ENCODE assay signal across 8 cellular contexts in the genomic region with DNA sequence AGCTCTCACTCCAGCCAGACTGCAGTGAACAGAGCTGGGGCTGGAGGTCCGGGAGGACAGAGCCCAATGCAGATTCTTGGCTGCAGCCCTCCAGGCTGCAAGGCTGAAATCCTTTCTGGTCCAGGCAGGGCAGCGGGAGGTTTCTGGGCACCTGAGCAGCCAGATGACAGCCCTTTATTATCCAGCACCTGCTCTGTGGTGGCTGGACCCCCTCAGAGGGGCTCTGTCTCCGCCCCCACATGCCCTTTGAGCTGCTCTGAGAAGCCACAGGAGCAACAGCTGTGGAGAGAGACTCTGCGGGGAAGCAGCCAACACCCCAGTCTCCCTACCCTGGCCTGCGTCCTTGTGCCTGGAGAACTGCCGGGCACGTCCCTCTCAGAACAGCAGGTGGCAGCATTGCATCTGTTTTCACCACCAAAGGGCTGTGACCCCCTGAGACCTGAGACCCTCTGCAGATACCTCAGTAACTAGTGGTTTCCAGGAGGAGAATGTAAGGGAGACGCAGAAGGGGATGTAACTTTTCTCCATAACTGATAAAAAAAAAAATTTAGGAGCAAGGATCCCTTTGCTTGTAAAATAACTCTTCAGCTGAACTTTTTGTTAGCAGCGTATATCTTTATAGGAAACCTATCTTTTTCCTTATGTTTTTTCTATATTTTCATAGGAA. TPM values are rescaled to one million over a fixed set of nuclear protein-coding genes. Genes with fewer than 3 reads are reported as not detected.
A peak's percentile ranks its signal among the peaks of the same experiment; 100 is the strongest.
DNase-seq lines count a peak whose midpoint lies in the region; ATAC-seq and TF ChIP-seq lines count a peak whose summit lies in the region.

No MANE protein-coding gene starts in this region.

- TF ChIP-seq CTCF in ovary (IDR thresholded peaks at IDR 0.05) (peak; percentile 56 to 87 (median 77)), tibial artery (IDR thresholded peaks at IDR 0.05) (peak; percentile 71 to 79)

- DNase-seq in COLO668 (lab: John Stamatoyannopoulos, UW; ENCODE audit: unreplicated experiment) (peak; percentile 52), KBM-7 (peak; percentile 79), RKO (ENCODE audit: low spot score) (peak; percentile 65), foreskin melanocyte (peak; percentile 38), ovary (peak; percentile 75 to 88 (median 84)), tibial artery (peak; percentile 69 to 80)
- DNase-seq in activated T-helper 1 cell treated with anti-CD3 and anti-CD28 coated beads, Interleukin-2, amount 50 U/mL, for 16 hours (ENCODE audit: low read depth in 1 of 2, low spot score in 1 of 2), result peak; percentile 46 to 51

- H3K27me3 ChIP-seq in ovary (no peaks in the 10 kb centered on the region), tibial artery (no peaks in the 10 kb centered on the region)

- TF ChIP-seq POLR2A in ovary (IDR thresholded peaks at IDR 0.05), result no peak

- intact Hi-C loops in ovary (cut with DNase I), result loop anchor here (2.0 to 10.0 kb wide), 3 partner anchors 152 to 154 kb away; a partner anchor contains a TSS
- intact Hi-C loops in tibial artery (cut with DNase I; ENCODE audit: low total_unique reads), result loop anchor here (5.0 to 10.0 kb wide), 2 partner anchors 59 to 152 kb away; a partner anchor contains a TSS

- TF ChIP-seq EP300 in ovary (IDR thresholded peaks at IDR 0.05), result no peak

- in situ Hi-C loops in KBM-7 (cut with MboI; ENCODE audit: low pct_unique_long_range_greater_than_20kb, low sequenced_read_pairs), result no loop called here

- no peaks in the 10 kb centered on the region for H3K9me3 ChIP-seq in ovary
- H3K9me3 ChIP-seq in tibial artery, result no peaks in the 10 kb centered on the region

- no peaks in the 10 kb centered on the region for H3K36me3 ChIP-seq in ovary
- H3K36me3 ChIP-seq in tibial artery, result no peaks in the 10 kb centered on the region

- no peak overlapping the region for H3K4me3 ChIP-seq in ovary
- no peak overlapping the region for H3K4me3 ChIP-seq in tibial artery

- WGBS in ovary, 3 donors, result 16 to 22% (median 19%) methylated on average over 9 of the region's 9 CpGs

- ATAC-seq in GM19035 (IDR thresholded peaks at IDR 0.05; ENCODE audit: unreplicated experiment), result no peak

- H3K27ac ChIP-seq in ovary, result no peak overlapping the region
- H3K27ac ChIP-seq in tibial artery, result no peak overlapping the region

- H3K4me1 ChIP-seq in ovary (ENCODE audit: insufficient read depth), result peaks cover 9% of the 10 kb centered on the region
- H3K4me1 ChIP-seq in tibial artery, result peaks cover 0 to 23% (median 14%) of the 10 kb centered on the region in 4 donors

RNA-seq across cellular contexts. Expression of a gene that starts 3.7 kb away (rescaled TPM):
- total RNA-seq in ovary, result 10 to 100 TPM; 30.5 to 88.9 (median 77.5) TPM
- polyA plus RNA-seq in ovary, result 10 to 100 TPM; 30.7 to 47.0 TPM

RNA-seq across cellular contexts. Expression of a gene that starts 32.5 kb away (rescaled TPM):
- 10 to 100 TPM in 1 of 7 donors, 1 to 10 TPM in 6; 1.1 to 11.0 (median 2.4) TPM for total RNA-seq in ovary
- 1 to 10 TPM; 1.7 to 2.1 TPM for polyA plus RNA-seq in ovary

RNA-seq across cellular contexts. Expression of a gene that starts 44.1 kb away (rescaled TPM):
- 100 to 1,000 TPM in 1 of 7 donors, 10 to 100 TPM in 6; 23.6 to 119 (median 53.4) TPM for total RNA-seq in ovary
- 10 to 100 TPM; 26.9 to 69.4 TPM for polyA plus RNA-seq in ovary

RNA-seq across cellular contexts. Expression of a gene that starts 54.3 kb away (rescaled TPM):
- total RNA-seq in ovary, result 10 to 100 TPM; 37.7 to 92.4 (median 70.1) TPM
- polyA plus RNA-seq in ovary, result 100 to 1,000 TPM in 1 of 2 donors, 10 to 100 TPM in 1; 61.1 to 102 TPM

RNA-seq across cellular contexts. Expression of a gene that starts 57.0 kb away (rescaled TPM):
- total RNA-seq in ovary, result 10 to 100 TPM; 11.8 to 27.6 (median 22.2) TPM
- polyA plus RNA-seq in ovary, result 10 to 100 TPM; 23.9 to 25.4 TPM
